ENCODE assay signal across 8 cellular contexts in the genomic region with DNA sequence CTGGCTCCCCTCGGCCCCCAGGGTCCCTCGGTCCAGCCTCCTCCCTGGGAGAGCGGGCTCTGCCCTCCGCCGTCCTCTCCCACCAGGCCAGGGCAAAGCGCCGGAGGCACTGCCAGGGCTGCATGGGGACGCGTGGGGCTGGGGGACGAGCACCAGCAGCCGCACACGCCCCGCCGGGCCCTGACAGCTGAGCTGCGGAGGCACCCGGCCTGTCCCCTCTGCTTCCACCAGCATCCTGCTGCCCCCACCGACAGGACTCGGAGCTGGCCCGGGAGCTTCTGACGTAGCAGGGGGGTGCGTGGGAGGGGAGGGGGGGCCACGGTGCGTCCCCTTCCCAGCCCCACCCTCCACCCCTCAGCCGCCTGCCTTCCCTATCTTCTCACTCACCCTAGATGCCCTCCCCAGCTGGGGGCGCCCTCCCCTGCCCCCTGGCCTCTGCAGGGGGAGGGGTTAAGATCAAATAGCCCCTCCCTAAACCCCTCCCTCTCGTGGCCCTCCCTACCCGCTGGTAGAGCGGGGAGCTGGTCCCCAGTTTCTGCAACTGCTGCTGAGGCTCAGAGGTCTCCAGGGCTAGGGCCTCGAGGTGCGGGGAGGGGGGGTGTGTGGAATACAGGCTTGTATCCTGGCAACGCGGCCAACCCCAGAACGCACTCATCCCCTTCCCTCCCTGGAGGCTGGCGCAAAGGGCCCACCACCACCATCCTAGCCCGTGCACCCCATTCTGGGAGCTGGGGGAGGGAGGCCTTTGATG. TPM values are rescaled to one million over a fixed set of nuclear protein-coding genes. Genes with fewer than 3 reads are reported as not detected.
DNase-seq lines count a peak whose midpoint lies in the region; ATAC-seq and TF ChIP-seq lines count a peak whose summit lies in the region.

No MANE protein-coding gene starts in this region.

- no peaks in the 10 kb centered on the region; the same call in 2 of the 3 replicates for H3K9me3 Mint-ChIP-seq in GM23338

- H3K9me2 ChIP-seq in GM23338 (ENCODE audit: insufficient read depth) (no peaks in the 10 kb centered on the region), OCI-LY7 (ENCODE audit: insufficient read depth, low read length) (no peaks in the 10 kb centered on the region)

- H3K79me2 ChIP-seq in GM23338 (replicated peaks; ENCODE audit: insufficient read depth) (no peaks in the 10 kb centered on the region), OCI-LY7 (ENCODE audit: insufficient read depth, low read depth, low read length) (no peaks in the 10 kb centered on the region)

- H4K20me1 ChIP-seq in GM23338 (replicated peaks; ENCODE audit: insufficient read depth) = no peaks in the 10 kb centered on the region
- H4K20me1 ChIP-seq in OCI-LY7 (ENCODE audit: insufficient read depth, low read length) = no peaks in the 10 kb centered on the region

- TF ChIP-seq CTCF in GM23338 (conservative IDR thresholded peaks at IDR 0.05; ENCODE audit: low read depth in 2 of 2) (peak; percentile 51 to 56), OCI-LY7 (conservative IDR thresholded peaks at IDR 0.05; ENCODE audit: low read length) (peak; percentile 61)

- peak overlapping the region; percentile 47; the same call in 1 of the 2 replicates for H2AFZ ChIP-seq in GM23338
- no peak overlapping the region for H2AFZ ChIP-seq in OCI-LY7 (ENCODE audit: low read length)

- H3K36me3 Mint-ChIP-seq in GM23338 (ENCODE audit: low read depth) = no peaks in the 10 kb centered on the region

- peak overlapping the region; percentile 90 for H3K4me2 ChIP-seq in GM23338
- peak overlapping the region; percentile 83; the same call in 1 of the 2 replicates for H3K4me2 ChIP-seq in OCI-LY7 (ENCODE audit: low read length)

- no TSS peak for BruUV-seq in OCI-LY7 (replicated peaks; lab: Mats Ljungman, UMichigan)

- no peaks in the 10 kb centered on the region for H3K9me3 ChIP-seq in OCI-LY7 (ENCODE audit: low read length)

- intact Hi-C loops in OCI-LY7 (cut with micrococcal nuclease; ENCODE audit: unreplicated experiment) (loop anchor here (5.0 kb wide), 1 partner anchor 58 kb away; no protein-coding TSS in a partner anchor), sciatic nerve (cut with DNase I) (no loop called here)

- H3F3A ChIP-seq in GM23338 (replicated peaks; ENCODE audit: low read depth) = peaks cover 19% of the 10 kb centered on the region

- peak overlapping the region; percentile 64 for H3K4me3 ChIP-seq in GM23338
- no peak overlapping the region for H3K4me3 ChIP-seq in OCI-LY7 (ENCODE audit: low read depth, low read length, poor library complexity, severe bottlenecking)

- DNase-seq in GM23338 (ENCODE audit: low spot score) (peak; percentile 82), OCI-LY7 (ENCODE audit: low spot score) (peak; percentile 28), sciatic nerve (ENCODE audit: low spot score) (no peak), NCI-H524 treated with DMSO at 0.1 percent for 48 hours (lab: John Stamatoyannopoulos, UW) (no peak), NCI-H1048 (lab: John Stamatoyannopoulos, UW) (no peak), H4 (ENCODE audit: low spot score) (no peak)

- ATAC-seq in GM23338 (peak; percentile 4), sciatic nerve (peak; percentile 15), HG02623 (IDR thresholded peaks at IDR 0.05; ENCODE audit: unreplicated experiment) (no peak)

- H3K27me3 ChIP-seq in GM23338 (ENCODE audit: insufficient read depth) = peaks cover 77% of the 10 kb centered on the region

- CTCF ChIA-PET in OCI-LY7 (lab: Charles Lee; ENCODE audit: unreplicated experiment) = no interaction called here

- H3K4me3 Mint-ChIP-seq in GM23338 = peak overlapping the region; percentile 72

- peaks cover 58% of the 10 kb centered on the region for H3K27me3 Mint-ChIP-seq in GM23338 (ENCODE audit: insufficient read depth, low read depth, poor library complexity)

- H3K27ac ChIP-seq in GM23338 (ENCODE audit: low read depth) (no peak overlapping the region), OCI-LY7 (ENCODE audit: low read depth, low read length, poor library complexity, severe bottlenecking) (no peak overlapping the region), cingulate gyrus (ENCODE audit: low read depth, low read length) (peak overlapping the region; percentile 60)

- no peak overlapping the region for H3K27ac Mint-ChIP-seq in GM23338

- H3K36me3 ChIP-seq in GM23338 (ENCODE audit: insufficient read depth) (no peaks in the 10 kb centered on the region), OCI-LY7 (ENCODE audit: insufficient read depth, low read length) (no peaks in the 10 kb centered on the region)

- POLR2A ChIA-PET in OCI-LY7 (lab: Charles Lee) = no interaction called here

- H3K4me1 ChIP-seq in GM23338 (ENCODE audit: insufficient read depth) = peaks cover 73% of the 10 kb centered on the region
- no peaks in the 10 kb centered on the region for H3K4me1 ChIP-seq in OCI-LY7 (ENCODE audit: insufficient read depth, low read length, poor library complexity, severe bottlenecking)

- peaks cover 74% of the 10 kb centered on the region for H3K4me1 Mint-ChIP-seq in GM23338

TF ChIP-seq in GM23338, 12 proteins besides CTCF, POLR2A, EP300 and RAD21:
- TF ChIP-seq EZH2 (IDR thresholded peaks at IDR 0.05; ENCODE audit: low read depth, unreplicated experiment) (no peak), POLR2AphosphoS5 (IDR thresholded peaks at IDR 0.05; ENCODE audit: low read depth) (0 out of 2 replicates have a peak, but pooled peaks have one; percentile 27), CREB1 (CRISPR knock-in tag; IDR thresholded peaks at IDR 0.05; ENCODE audit: low read depth) (peak; percentile 44; the same call in 1 of the 2 replicates)
TF ChIP-seq in GM23338: peak in this region for 2.

RNA-seq across cellular contexts. Expression of a gene that starts 1.1 kb away (rescaled TPM):
- 1.3 and 2.2 TPM in 2 replicates for total RNA-seq in GM23338 (2014; rRNA removed; shearing (Covaris generic))
- polyA plus RNA-seq in GM23338 (2016; fragmentation: Nextera tagmentation; extraction: Ambion mirVana) = 0.87 TPM in 2 replicates
- total RNA-seq in OCI-LY7 (2014; rRNA removed; shearing (Covaris generic)) = 0.15 and 1.5 TPM in 2 replicates
- total RNA-seq in OCI-LY7 (2022) (4.6 and 4.9 TPM in 2 replicates), sciatic nerve (4.5 TPM)
- total RNA-seq in H4 (2014; rRNA removed; shearing (Covaris generic)) = 0.12 TPM in 1 of 2 replicates, not detected in the other

Comparison
In these comparisons a context has a peak if more than half of its experiments do, and no peak if none do; other contexts are left out.
1. DNase-seq: peak in GM23338 (single experiment) and OCI-LY7 (single experiment); none in sciatic nerve (single experiment), NCI-H524 treated with DMSO at 0.1 percent for 48 hours (single experiment), NCI-H1048 (single experiment) and H4 (single experiment).